ENCODE assay signal across 13 cellular contexts in genomic region chr1:47696911-47697441, GRCh38.
DNase-seq lines count a peak whose midpoint lies in the region; ATAC-seq lines count a peak whose summit lies in the region.
"Had no signal": no experiment of that assay in that cellular context is flagged by ENCODE, and none has a peak within 500 bp of the region (broad histone marks: within the 10 kb centered on the region; RNA-seq: fewer than 3 reads in every experiment).

No MANE protein-coding gene starts in this region.

- no peaks in the 10 kb centered on the region for H3K4me1 ChIP-seq in SJCRH30

- DNase-seq in DMS79 (lab: John Stamatoyannopoulos, UW) (peak; percentile 45), NCI-H748 (lab: John Stamatoyannopoulos, UW; ENCODE audit: unreplicated experiment) (peak; percentile 85), islet precursor cell (peak; percentile 54), retina (peak; percentile 54), ACHN (no peak), SJCRH30 (no peak)
- DNase-seq in activated CD8-positive, alpha-beta memory T cell treated with anti-CD3 and anti-CD28 coated beads, Interleukin-2, amount 50 U/mL, for 4 hours, result no peak
- DNase-seq: activated naive CD8-positive, alpha-beta T cell treated with anti-CD3 and anti-CD28 coated beads, Interleukin-2, amount 10 ng/mL, durations not matched to agents 7 days and 5 days; posterior cingulate gyrus; stimulated activated CD4-positive, alpha-beta T cell treated with anti-CD3 and anti-CD28 coated beads, Interleukin-1b, Interleukin-23, amount 100 ng/mL, for 48 hours had no signal

- H3K9me3 ChIP-seq in SJCRH30 (replicated peaks), result no peaks in the 10 kb centered on the region
- H3K9me3 ChIP-seq: BLaER1 had no signal

- no peaks in the 10 kb centered on the region for H3K27me3 ChIP-seq in SJCRH30
- H3K27me3 ChIP-seq: BLaER1 had no signal

- no peak overlapping the region for H3K27ac ChIP-seq in SJCRH30
- H3K27ac ChIP-seq: BLaER1 had no signal

- no peaks in the 10 kb centered on the region for H3K36me3 ChIP-seq in SJCRH30
- H3K36me3 ChIP-seq: BLaER1 had no signal

- no peak for ATAC-seq in HG03159 (IDR thresholded peaks at IDR 0.05; ENCODE audit: unreplicated experiment)
- ATAC-seq: K562 had no signal

- in situ Hi-C loops in ACHN (cut with HindIII; ENCODE audit: low pct_ligation_motif_present, low pct_unique_long_range_greater_than_20kb, low sequenced_read_pairs), result no loop called here

- H3K4me3 ChIP-seq in SJCRH30, result no peak overlapping the region
- H3K4me3 ChIP-seq: BLaER1, K562 had no signal

Comparison
In these comparisons a context has a peak if more than half of its experiments do, and no peak if none do; other contexts are left out.
1. DNase-seq: peak in DMS79 (single experiment), NCI-H748 (single experiment), islet precursor cell (single experiment) and retina (single experiment); none in ACHN (single experiment), SJCRH30 (0 of 2) and activated CD8-positive, alpha-beta memory T cell treated with anti-CD3 and anti-CD28 coated beads, Interleukin-2, amount 50 U/mL, for 4 hours (single experiment).